Comparison of ENCODE assay signal across 8 cellular contexts in genomic region chr10:91796332-91797076, GRCh38. TPM values are rescaled to one million over a fixed set of nuclear protein-coding genes. Genes with fewer than 3 reads are reported as not detected.
DNase-seq lines count a peak whose midpoint lies in the region; ATAC-seq and TF ChIP-seq lines count a peak whose summit lies in the region.

No MANE protein-coding gene starts in this region.

- H3K79me2 ChIP-seq in neural cell (replicated peaks; ENCODE audit: insufficient read depth, low read length) = peaks cover 38% of the 10 kb centered on the region

- H3F3A ChIP-seq in neural cell (ENCODE audit: insufficient read depth, low read length, poor library complexity, severe bottlenecking) = no peaks in the 10 kb centered on the region

- TF ChIP-seq CTCF in CD4-positive, alpha-beta T cell (IDR thresholded peaks at IDR 0.05) = no peak
- no peak for TF ChIP-seq CTCF in NB4 (IDR thresholded peaks at IDR 0.05; ENCODE audit: low read depth, low read length)
- TF ChIP-seq CTCF in esophagus muscularis mucosa (IDR thresholded peaks at IDR 0.05) = no peak
- no peak for TF ChIP-seq CTCF in neural cell (IDR thresholded peaks at IDR 0.05; ENCODE audit: poor library complexity, severe bottlenecking)

- H3K27me3 ChIP-seq in CD4-positive, alpha-beta T cell (ENCODE audit: control insufficient read depth, insufficient read depth, low read length) = no peaks in the 10 kb centered on the region
- H3K27me3 ChIP-seq in esophagus muscularis mucosa = no peaks in the 10 kb centered on the region
- H3K27me3 ChIP-seq in neural cell (ENCODE audit: insufficient read depth, low read depth, low read length) = no peaks in the 10 kb centered on the region

- peak; percentile 49 for ATAC-seq in CD4-positive, alpha-beta T cell (ENCODE audit: poor library complexity)
- ATAC-seq in GM21528 (IDR thresholded peaks at IDR 0.05; ENCODE audit: low FRiP score, unreplicated experiment) = peak; percentile 43

- H3K36me3 Mint-ChIP-seq in CD4-positive, alpha-beta T cell (ENCODE audit: low read depth) = peaks cover 29% of the 10 kb centered on the region

- H3K9me2 ChIP-seq in neural cell (ENCODE audit: insufficient read depth, low read length) = no peaks in the 10 kb centered on the region

- POLR2A ChIA-PET in CD4-positive, alpha-beta T cell (lab: Charles Lee) = interaction anchor here (0.6 to 5.1 kb wide), 5 partner anchors 112 to 1047 kb away, joined by 3 to 77 read pairs (median 3); partner anchors contain the start of genes BTAF1, CPEB3, FGFBP3 and MARCHF5

- peak overlapping the region; percentile 52 for H3K27ac ChIP-seq in CD4-positive, alpha-beta T cell (ENCODE audit: low read depth, low read length)
- peak overlapping the region; percentile 99 to 100 (median 99) for H3K27ac ChIP-seq in esophagus muscularis mucosa (replicated peaks in 1 of 4)
- H3K27ac ChIP-seq in neural cell (ENCODE audit: low read length) = no peak overlapping the region

- no peak for TF ChIP-seq POLR2A in NB4 (IDR thresholded peaks at IDR 0.05; ENCODE audit: extremely low read depth, insufficient read length)
- TF ChIP-seq POLR2A in esophagus muscularis mucosa (IDR thresholded peaks at IDR 0.05; ENCODE audit: low read depth) = no peak

- TF ChIP-seq EP300 in esophagus muscularis mucosa (IDR thresholded peaks at IDR 0.05) (no peak), neural cell (conservative IDR thresholded peaks at IDR 0.05; ENCODE audit: poor library complexity, severe bottlenecking) (no peak)

- H3K4me3 Mint-ChIP-seq in CD4-positive, alpha-beta T cell = peak overlapping the region; percentile 92

- H3K27me3 Mint-ChIP-seq in CD4-positive, alpha-beta T cell = no peaks in the 10 kb centered on the region

- intact Hi-C loops in CD4-positive, alpha-beta T cell (cut with DNase I, micrococcal nuclease) = loop anchor here (5.0 to 10.0 kb wide), 5 partner anchors 126 to 796 kb away; partner anchors contain the start of genes BTAF1 (in 2 of the 2), CPEB3 (in 1 of the 2), HECTD2 (in 1 of the 2) and IDE (in 1 of the 2)
- intact Hi-C loops in esophagus muscularis mucosa (cut with DNase I) = loop anchor here (5.0 kb wide), 1 partner anchor 239 kb away; no protein-coding TSS in a partner anchor

- H3K4me3 ChIP-seq in NB4 (ENCODE audit: low read depth, low read length) (peak overlapping the region; percentile 93), esophagus muscularis mucosa (peak overlapping the region; percentile 84 to 97 (median 94)), neural cell (ENCODE audit: low read length) (peak overlapping the region; percentile 95)

- WGBS in esophagus muscularis mucosa = 25% methylated on average over 11 of the region's 11 CpGs

- TF ChIP-seq RAD21 in neural cell (conservative IDR thresholded peaks at IDR 0.05) = no peak

- peaks cover 53% of the 10 kb centered on the region for H3K4me1 Mint-ChIP-seq in CD4-positive, alpha-beta T cell (ENCODE audit: low read depth)

- no peak overlapping the region for H3K4me2 ChIP-seq in neural cell (ENCODE audit: low read length)

- no peaks in the 10 kb centered on the region for H3K9me3 Mint-ChIP-seq in CD4-positive, alpha-beta T cell

- no peak overlapping the region for H3K9ac ChIP-seq in neural cell (ENCODE audit: low read length)

- no peaks in the 10 kb centered on the region for H3K9me3 ChIP-seq in CD4-positive, alpha-beta T cell (ENCODE audit: control insufficient read depth, low read length)
- no peaks in the 10 kb centered on the region for H3K9me3 ChIP-seq in esophagus muscularis mucosa
- H3K9me3 ChIP-seq in neural cell (ENCODE audit: low read length) = no peaks in the 10 kb centered on the region

- peaks cover 23 to 43% (median 39%) of the 10 kb centered on the region in 4 donors for H3K4me1 ChIP-seq in esophagus muscularis mucosa

- H3K36me3 ChIP-seq in esophagus muscularis mucosa = peaks cover 0 to 3% (median 1%) of the 10 kb centered on the region in 4 donors
- no peaks in the 10 kb centered on the region for H3K36me3 ChIP-seq in neural cell (ENCODE audit: insufficient read depth, low read length)

- CTCF ChIA-PET in CD4-positive, alpha-beta T cell (lab: Charles Lee) = interaction anchor here (1.9 to 3.6 kb wide), 2 partner anchors 112 to 116 kb away, joined by 6 to 11 read pairs; partner anchors contain the start of gene FGFBP3

- H2AFZ ChIP-seq in neural cell (ENCODE audit: low read depth, low read length) = no peak overlapping the region

- DNase-seq in CD4-positive, alpha-beta T cell = peak; percentile 30 to 59 (median 46)
- DNase-seq in NB4 (ENCODE audit: low read depth) (peak; percentile 45), esophagus muscularis mucosa (ENCODE audit: extremely low spot score) (no peak), superior temporal gyrus (ENCODE audit: extremely low spot score) (peak; percentile 42), SIG-M5 (lab: John Stamatoyannopoulos, UW) (no peak)
- peak; percentile 17 for DNase-seq in activated CD8-positive, alpha-beta memory T cell treated with anti-CD3 and anti-CD28 coated beads, Interleukin-2, amount 50 U/mL, for 24 hours (ENCODE audit: extremely low read depth)

- H4K20me1 ChIP-seq in neural cell (ENCODE audit: insufficient read depth) = peaks cover 6% of the 10 kb centered on the region

- peak overlapping the region; percentile 97 for H3K27ac Mint-ChIP-seq in CD4-positive, alpha-beta T cell

TF ChIP-seq in neural cell, 6 proteins besides CTCF, POLR2A, EP300 and RAD21:
- no peak for TF ChIP-seq EZH2 (IDR thresholded peaks at IDR 0.05; ENCODE audit: borderline replicate concordance, insufficient read depth, low read length, poor library complexity, severe bottlenecking)
- TF ChIP-seq TAF1 (IDR thresholded peaks at IDR 0.05; ENCODE audit: low read depth) = no peak
- no peak for TF ChIP-seq REST (IDR thresholded peaks at IDR 0.05; ENCODE audit: borderline replicate concordance)
- TF ChIP-seq SMC3 (conservative IDR thresholded peaks at IDR 0.05; ENCODE audit: poor library complexity) = no peak
- TF ChIP-seq MXI1 (conservative IDR thresholded peaks at IDR 0.05; ENCODE audit: poor library complexity, severe bottlenecking) = no peak
- no peak for TF ChIP-seq POLR2AphosphoS5 (IDR thresholded peaks at IDR 0.05)

RNA-seq across cellular contexts. Expression of gene TNKS2, which starts 1.7 kb away (rescaled TPM):
- total RNA-seq in CD4-positive, alpha-beta T cell = 10 to 100 TPM; 47.8 to 50.4 TPM
- 10 to 100 TPM; 36.7 to 47.1 (median 43.2) TPM for total RNA-seq in esophagus muscularis mucosa
- 28.0 and 30.4 TPM in 2 replicates for polyA plus RNA-seq in neural cell
- 106 and 119 TPM in 2 replicates for polyA minus RNA-seq in neural cell

Comparison
In these comparisons a context has a peak if more than half of its experiments do, and no peak if none do; other contexts are left out.
1. DNase-seq: peak in CD4-positive, alpha-beta T cell (10 of 10), NB4 (single experiment), activated CD8-positive, alpha-beta memory T cell treated with anti-CD3 and anti-CD28 coated beads, Interleukin-2, amount 50 U/mL, for 24 hours (single experiment) and superior temporal gyrus (single experiment); none in esophagus muscularis mucosa (single experiment) and SIG-M5 (single experiment).
2. Peak in every context shown above with its lines, with median percentiles within 50 percentile points of each other: H3K4me3 ChIP-seq.